8 cellular contexts compared by ENCODE assay signal in the genomic region with DNA sequence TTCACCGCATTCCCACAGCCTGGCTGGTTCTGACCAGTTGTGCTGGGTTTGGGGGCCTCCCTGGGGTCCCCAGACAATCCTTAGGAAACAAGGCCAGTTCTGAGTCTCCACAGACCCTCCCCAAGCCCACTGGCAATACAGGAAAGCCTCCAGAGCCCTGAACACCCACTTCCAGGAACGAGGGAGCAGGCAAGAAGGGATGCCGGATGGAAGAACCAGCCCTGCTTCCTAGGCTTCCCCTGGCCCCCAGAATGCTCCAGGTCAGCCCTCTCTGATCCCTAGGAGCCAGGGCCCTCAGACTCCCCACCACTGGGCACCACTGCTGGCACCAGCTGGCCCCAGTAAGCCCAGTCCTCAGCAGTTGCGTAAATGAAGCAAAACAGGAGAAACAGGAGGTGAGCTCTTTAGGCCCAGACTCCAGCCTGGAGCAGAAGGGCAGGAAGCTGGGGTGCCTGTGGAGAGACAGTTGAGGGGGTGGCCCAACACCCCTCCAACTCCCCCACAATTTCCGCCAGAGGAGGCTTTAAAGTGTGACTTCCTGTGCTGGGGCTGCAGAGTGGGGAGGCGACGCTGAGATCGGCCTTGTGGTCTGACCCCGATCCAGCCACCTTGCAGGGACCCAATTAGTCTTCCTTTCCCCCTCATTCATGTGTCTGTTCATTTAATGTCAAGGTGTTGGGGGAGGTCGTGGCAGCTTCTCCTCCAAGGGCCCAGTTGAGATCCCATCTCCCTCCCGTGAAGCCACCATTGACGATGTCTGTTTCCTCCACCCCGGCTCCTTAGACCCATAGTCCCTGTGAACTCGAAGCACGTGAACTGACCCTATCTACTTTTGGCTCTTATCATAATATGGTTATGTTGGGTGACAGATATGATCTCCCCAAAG. TPM values are rescaled to one million over a fixed set of nuclear protein-coding genes. Genes with fewer than 3 reads are reported as not detected.
A peak's percentile ranks its signal among the peaks of the same experiment; 100 is the strongest.
DNase-seq lines count a peak whose midpoint lies in the region; ATAC-seq and TF ChIP-seq lines count a peak whose summit lies in the region.

No MANE protein-coding gene starts in this region.

- H3K27me3 ChIP-seq in PC-3 (ENCODE audit: low read length) (no peaks in the 10 kb centered on the region), layer of hippocampus (ENCODE audit: control insufficient read depth, insufficient read depth, low read length) (no peaks in the 10 kb centered on the region)

- TSS peak; percentile 53 for BruUV-seq in PC-3 (replicated peaks; lab: Mats Ljungman, UMichigan)

- 0 out of 2 replicates have a peak, but pooled peaks cover 9% of the 10 kb centered on the region for H4K20me1 ChIP-seq in PC-3 (ENCODE audit: low read length)

- in situ Hi-C loops in GM13977 (cut with MboI; ENCODE audit: low pct_unique_long_range_greater_than_20kb, low sequenced_read_pairs, unreplicated experiment): loop anchor here (10.0 kb wide), 1 partner anchor 128 kb away; no protein-coding TSS in a partner anchor

- POLR2A ChIA-PET in PC-3 (lab: Charles Lee; ENCODE audit: unreplicated experiment): interaction anchor here (0.5 to 1.2 kb wide), 8 partner anchors 24 to 509 kb away, joined by 3 to 33 read pairs (median 7); partner anchors contain the start of gene VAMP1

- intact Hi-C loops in PC-3 (cut with micrococcal nuclease): loop anchor here (1.0 to 5.0 kb wide), 5 partner anchors 25 to 198 kb away; partner anchors contain the start of gene GAPDH

- CTCF ChIA-PET in PC-3 (lab: Charles Lee): interaction anchor here (0.9 to 1.8 kb wide), 5 partner anchors 11 to 128 kb away, joined by 5 to 12 read pairs (median 8); partner anchors contain the start of gene LTBR

- H3K27ac ChIP-seq in PC-3 (ENCODE audit: low read length): peak overlapping the region; percentile 100
- peak overlapping the region; percentile 83 for H3K27ac ChIP-seq in angular gyrus (ENCODE audit: low read depth, low read length)
- peak overlapping the region; percentile 94 for H3K27ac ChIP-seq in layer of hippocampus (ENCODE audit: low read depth, low read length)
- H3K27ac ChIP-seq in substantia nigra (ENCODE audit: low read depth, low read length, poor library complexity, severe bottlenecking): peak overlapping the region; percentile 81

- no peak for TF ChIP-seq CTCF in PC-3 (conservative IDR thresholded peaks at IDR 0.05; ENCODE audit: low read depth, low read length)
- no peak for TF ChIP-seq CTCF in GM13977 (IDR thresholded peaks at IDR 0.05; ENCODE audit: extremely low read depth, insufficient read depth, missing control alignments)

- peaks cover 72% of the 10 kb centered on the region for H3K4me1 ChIP-seq in PC-3 (ENCODE audit: insufficient read depth, low read length)

- H3K4me2 ChIP-seq in PC-3 (ENCODE audit: low read length): peak overlapping the region; percentile 85

- H3K9ac ChIP-seq in PC-3 (ENCODE audit: low read length): peak overlapping the region; percentile 97

- peak overlapping the region; percentile 90 for H3K4me3 ChIP-seq in PC-3 (ENCODE audit: low read length)

- H3K9me3 ChIP-seq in PC-3 (ENCODE audit: low read length): no peaks in the 10 kb centered on the region

- H3F3A ChIP-seq in PC-3 (ENCODE audit: low read length, unreplicated experiment): peaks cover 5% of the 10 kb centered on the region

- H3K79me2 ChIP-seq in PC-3 (ENCODE audit: low read length): peaks cover 85% of the 10 kb centered on the region

- peaks cover 19% of the 10 kb centered on the region for H3K36me3 ChIP-seq in PC-3 (ENCODE audit: low read depth, low read length)

- no peaks in the 10 kb centered on the region for H3K9me2 ChIP-seq in PC-3 (replicated peaks; ENCODE audit: low read length)

- ATAC-seq in PC-3 (no peak), GM18907 (IDR thresholded peaks at IDR 0.05; ENCODE audit: unreplicated experiment) (no peak)

- H2AFZ ChIP-seq in PC-3 (ENCODE audit: low read length): no peak overlapping the region

- DNase-seq in ELR (ENCODE audit: low read depth) (peak; percentile 42), PC-3 (no peak), substantia nigra (lab: John Stamatoyannopoulos, UW) (peak in 2 of 49 donors; percentile 27 to 49), GM13977 (ENCODE audit: low spot score) (no peak), NCI-H510A treated with DMSO at 0.1 percent for 48 hours (lab: John Stamatoyannopoulos, UW) (no peak)

RNA-seq across cellular contexts. Expression of gene TNFRSF1A, which starts 4.8 kb away (rescaled TPM):
- total RNA-seq in PC-3 (2014; rRNA removed): 95.1 and 97.4 TPM in 2 replicates

RNA-seq across cellular contexts. Expression of gene PLEKHG6, which starts 26.6 kb away (rescaled TPM):
- total RNA-seq in PC-3 (2014; rRNA removed): 18.0 and 18.4 TPM in 2 replicates

RNA-seq across cellular contexts. Expression of gene SCNN1A, which starts 38.3 kb away (rescaled TPM):
- 2.3 and 2.9 TPM in 2 replicates for total RNA-seq in PC-3 (2014; rRNA removed)

RNA-seq across cellular contexts. Expression of gene LTBR, which starts 46.9 kb away (rescaled TPM):
- 160 and 163 TPM in 2 replicates for total RNA-seq in PC-3 (2014; rRNA removed)
